In the genomic region with DNA sequence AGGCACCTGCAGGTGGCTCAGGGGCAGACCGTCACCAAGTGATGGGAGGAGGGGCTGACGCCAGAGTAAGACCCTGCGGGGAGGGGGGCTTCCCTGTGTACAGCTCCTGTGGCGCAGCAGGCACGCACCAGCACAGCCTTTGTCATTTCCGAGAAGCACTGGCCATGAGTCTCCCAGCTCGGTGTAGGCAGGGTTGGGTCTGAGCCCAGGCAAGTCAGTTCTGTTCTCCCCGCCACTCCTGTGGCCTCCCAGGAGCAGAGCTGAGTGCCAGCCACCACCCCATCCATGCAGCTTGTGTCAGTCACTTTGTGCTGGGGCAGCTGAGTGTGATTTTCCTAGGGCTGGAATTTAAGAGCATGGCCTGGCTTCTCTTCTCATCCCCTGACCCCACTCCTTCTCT, we compare ENCODE assay signal across 17 cellular contexts.
"Had no signal": no experiment of that assay in that cellular context is flagged by ENCODE, and none has a peak within 500 bp of the region (broad histone marks: within the 10 kb centered on the region; RNA-seq: fewer than 3 reads in every experiment).

No MANE protein-coding gene starts in this region.

- H3K4me1 ChIP-seq: adrenal gland, gastrocnemius medialis, SJSA1, thyroid gland had no signal

- DNase-seq: activated CD4-positive, alpha-beta memory T cell treated with anti-CD3 and anti-CD28 coated beads, Interleukin-2, amount 10 ng/mL, durations not matched to agents 7 days and 5 days; activated CD4-positive, alpha-beta T cell treated with anti-CD3 and anti-CD28 coated beads for 48 hours; activated CD4-positive, CD25-positive, alpha-beta regulatory T cell; activated CD8-positive, alpha-beta memory T cell treated with anti-CD3 and anti-CD28 coated beads, Interleukin-2, amount 10 ng/mL, durations not matched to agents 7 days and 5 days; activated naive CD4-positive, alpha-beta T cell treated with anti-CD3 and anti-CD28 coated beads, Interleukin-2, amount 10 ng/mL, durations not matched to agents 7 days and 5 days; activated T-cell treated with anti-CD3 and anti-CD28 coated beads, Interleukin-2, amount 50 U/mL, for 1 hour; adrenal gland; gastrocnemius medialis; kidney glomerular epithelial cell; mesendoderm; naive thymus-derived CD4-positive, alpha-beta T cell; retina; stimulated activated CD4-positive, alpha-beta T cell treated with anti-CD3 and anti-CD28 coated beads, Interleukin-2, amount 100 ng/mL, for 24 hours; stimulated activated naive CD4-positive, alpha-beta T cell treated with Interleukin-2 at 50 U/mL for 16 hours; thyroid gland had no signal

- H3K4me1 Mint-ChIP-seq: activated CD4-positive, alpha-beta memory T cell treated with anti-CD3 and anti-CD28 coated beads, Interleukin-2, amount 10 ng/mL, durations not matched to agents 7 days and 5 days; activated CD8-positive, alpha-beta memory T cell treated with anti-CD3 and anti-CD28 coated beads, Interleukin-2, amount 10 ng/mL, durations not matched to agents 7 days and 5 days; activated naive CD4-positive, alpha-beta T cell treated with anti-CD3 and anti-CD28 coated beads, Interleukin-2, amount 10 ng/mL, durations not matched to agents 7 days and 5 days had no signal

- H3K4me3 Mint-ChIP-seq: activated CD4-positive, alpha-beta memory T cell treated with anti-CD3 and anti-CD28 coated beads, Interleukin-2, amount 10 ng/mL, durations not matched to agents 7 days and 5 days; activated CD8-positive, alpha-beta memory T cell treated with anti-CD3 and anti-CD28 coated beads, Interleukin-2, amount 10 ng/mL, durations not matched to agents 7 days and 5 days; activated naive CD4-positive, alpha-beta T cell treated with anti-CD3 and anti-CD28 coated beads, Interleukin-2, amount 10 ng/mL, durations not matched to agents 7 days and 5 days; naive thymus-derived CD4-positive, alpha-beta T cell had no signal

- ATAC-seq: activated CD8-positive, alpha-beta memory T cell treated with anti-CD3 and anti-CD28 coated beads, Interleukin-2, amount 10 ng/mL, durations not matched to agents 7 days and 5 days; gastrocnemius medialis; naive thymus-derived CD4-positive, alpha-beta T cell had no signal

- H3K9me3 ChIP-seq: adrenal gland, gastrocnemius medialis, SJSA1, thyroid gland had no signal

- H3K27me3 Mint-ChIP-seq: activated CD4-positive, alpha-beta memory T cell treated with anti-CD3 and anti-CD28 coated beads, Interleukin-2, amount 10 ng/mL, durations not matched to agents 7 days and 5 days; activated CD8-positive, alpha-beta memory T cell treated with anti-CD3 and anti-CD28 coated beads, Interleukin-2, amount 10 ng/mL, durations not matched to agents 7 days and 5 days; activated naive CD4-positive, alpha-beta T cell treated with anti-CD3 and anti-CD28 coated beads, Interleukin-2, amount 10 ng/mL, durations not matched to agents 7 days and 5 days; naive thymus-derived CD4-positive, alpha-beta T cell had no signal

- H3K9me3 Mint-ChIP-seq: activated CD4-positive, alpha-beta memory T cell treated with anti-CD3 and anti-CD28 coated beads, Interleukin-2, amount 10 ng/mL, durations not matched to agents 7 days and 5 days; activated naive CD4-positive, alpha-beta T cell treated with anti-CD3 and anti-CD28 coated beads, Interleukin-2, amount 10 ng/mL, durations not matched to agents 7 days and 5 days; activated T-helper 2 cell treated with anti-CD3 and anti-CD28 coated beads, Interferon-gamma antibody, Interleukin-2, Interleukin-4, amounts not matched to agents 10 μg/mL and 5 μg/mL and 100 μg/mL, durations not matched to agents 14 hours and 24 hours and 36 hours; naive thymus-derived CD4-positive, alpha-beta T cell had no signal

- H3K27ac Mint-ChIP-seq: activated CD4-positive, alpha-beta memory T cell treated with anti-CD3 and anti-CD28 coated beads, Interleukin-2, amount 10 ng/mL, durations not matched to agents 7 days and 5 days; activated CD8-positive, alpha-beta memory T cell treated with anti-CD3 and anti-CD28 coated beads, Interleukin-2, amount 10 ng/mL, durations not matched to agents 7 days and 5 days; activated naive CD4-positive, alpha-beta T cell treated with anti-CD3 and anti-CD28 coated beads, Interleukin-2, amount 10 ng/mL, durations not matched to agents 7 days and 5 days; activated T-helper 2 cell treated with anti-CD3 and anti-CD28 coated beads, Interferon-gamma antibody, Interleukin-2, Interleukin-4, amounts not matched to agents 10 μg/mL and 5 μg/mL and 100 μg/mL, durations not matched to agents 14 hours and 24 hours and 36 hours had no signal

- H3K4me3 ChIP-seq: adrenal gland, gastrocnemius medialis, SJSA1, thyroid gland had no signal

- H3K27me3 ChIP-seq: adrenal gland, gastrocnemius medialis, SJSA1, thyroid gland had no signal

- H3K27ac ChIP-seq: adrenal gland, gastrocnemius medialis, SJSA1, thyroid gland had no signal
